1 cellular context compared by ENCODE assay signal in the genomic region with DNA sequence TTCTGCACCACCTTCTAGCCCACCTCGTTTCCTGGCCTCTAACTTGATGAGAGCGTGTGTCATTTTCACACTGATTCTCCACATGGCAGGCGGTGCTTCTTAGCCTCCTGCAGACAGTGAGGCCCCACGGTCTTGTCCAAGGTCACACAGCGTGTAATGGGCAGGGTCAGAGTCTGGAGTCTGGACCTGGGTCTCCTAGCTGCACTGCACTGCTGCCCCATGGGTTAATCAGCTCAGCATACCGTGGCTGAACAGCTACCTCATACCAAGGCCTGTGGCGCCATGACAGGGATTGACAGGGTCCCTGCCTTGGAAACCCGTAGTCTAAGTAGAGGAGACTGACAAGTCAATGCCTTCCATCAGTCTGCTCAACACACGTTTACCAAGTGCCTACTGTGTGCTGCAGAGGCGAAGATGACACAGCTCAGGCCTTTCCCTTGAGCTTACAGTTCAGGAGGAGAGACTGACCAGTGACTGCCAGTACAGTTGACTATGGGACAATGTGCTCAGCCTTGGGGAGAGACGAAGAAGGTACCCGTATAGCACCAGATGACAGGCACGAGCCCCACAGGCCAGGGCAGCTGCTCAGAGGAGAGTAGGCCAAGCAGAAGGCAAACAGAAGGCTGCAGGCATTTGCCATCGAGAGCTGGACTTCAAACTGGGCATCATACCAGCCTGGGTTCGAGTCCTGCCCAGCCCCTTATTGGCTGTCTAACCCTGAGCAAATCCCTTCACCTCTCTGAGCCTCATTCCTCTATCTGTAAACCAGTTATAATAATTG.
TF ChIP-seq lines count a peak whose summit lies in the region.

No MANE protein-coding gene starts in this region.

TF ChIP-seq in HepG2, 621 proteins besides CTCF, POLR2A, EP300 and RAD21 (continued from another document):
- TF ChIP-seq, protein P1, sequence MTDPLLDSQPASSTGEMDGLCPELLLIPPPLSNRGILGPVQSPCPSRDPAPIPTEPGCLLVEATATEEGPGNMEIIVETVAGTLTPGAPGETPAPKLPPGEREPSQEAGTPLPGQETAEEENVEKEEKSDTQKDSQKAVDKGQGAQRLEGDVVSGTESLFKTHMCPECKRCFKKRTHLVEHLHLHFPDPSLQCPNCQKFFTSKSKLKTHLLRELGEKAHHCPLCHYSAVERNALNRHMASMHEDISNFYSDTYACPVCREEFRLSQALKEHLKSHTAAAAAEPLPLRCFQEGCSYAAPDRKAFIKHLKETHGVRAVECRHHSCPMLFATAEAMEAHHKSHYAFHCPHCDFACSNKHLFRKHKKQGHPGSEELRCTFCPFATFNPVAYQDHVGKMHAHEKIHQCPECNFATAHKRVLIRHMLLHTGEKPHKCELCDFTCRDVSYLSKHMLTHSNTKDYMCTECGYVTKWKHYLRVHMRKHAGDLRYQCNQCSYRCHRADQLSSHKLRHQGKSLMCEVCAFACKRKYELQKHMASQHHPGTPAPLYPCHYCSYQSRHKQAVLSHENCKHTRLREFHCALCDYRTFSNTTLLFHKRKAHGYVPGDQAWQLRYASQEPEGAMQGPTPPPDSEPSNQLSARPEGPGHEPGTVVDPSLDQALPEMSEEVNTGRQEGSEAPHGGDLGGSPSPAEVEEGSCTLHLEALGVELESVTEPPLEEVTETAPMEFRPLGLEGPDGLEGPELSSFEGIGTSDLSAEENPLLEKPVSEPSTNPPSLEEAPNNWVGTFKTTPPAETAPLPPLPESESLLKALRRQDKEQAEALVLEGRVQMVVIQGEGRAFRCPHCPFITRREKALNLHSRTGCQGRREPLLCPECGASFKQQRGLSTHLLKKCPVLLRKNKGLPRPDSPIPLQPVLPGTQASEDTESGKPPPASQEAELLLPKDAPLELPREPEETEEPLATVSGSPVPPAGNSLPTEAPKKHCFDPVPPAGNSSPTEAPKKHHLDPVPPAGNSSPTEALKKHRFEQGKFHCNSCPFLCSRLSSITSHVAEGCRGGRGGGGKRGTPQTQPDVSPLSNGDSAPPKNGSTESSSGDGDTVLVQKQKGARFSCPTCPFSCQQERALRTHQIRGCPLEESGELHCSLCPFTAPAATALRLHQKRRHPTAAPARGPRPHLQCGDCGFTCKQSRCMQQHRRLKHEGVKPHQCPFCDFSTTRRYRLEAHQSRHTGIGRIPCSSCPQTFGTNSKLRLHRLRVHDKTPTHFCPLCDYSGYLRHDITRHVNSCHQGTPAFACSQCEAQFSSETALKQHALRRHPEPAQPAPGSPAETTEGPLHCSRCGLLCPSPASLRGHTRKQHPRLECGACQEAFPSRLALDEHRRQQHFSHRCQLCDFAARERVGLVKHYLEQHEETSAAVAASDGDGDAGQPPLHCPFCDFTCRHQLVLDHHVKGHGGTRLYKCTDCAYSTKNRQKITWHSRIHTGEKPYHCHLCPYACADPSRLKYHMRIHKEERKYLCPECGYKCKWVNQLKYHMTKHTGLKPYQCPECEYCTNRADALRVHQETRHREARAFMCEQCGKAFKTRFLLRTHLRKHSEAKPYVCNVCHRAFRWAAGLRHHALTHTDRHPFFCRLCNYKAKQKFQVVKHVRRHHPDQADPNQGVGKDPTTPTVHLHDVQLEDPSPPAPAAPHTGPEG (CRISPR knock-in tag; IDR thresholded peaks at IDR 0.05) = no peak
- TF ChIP-seq HNF4G (IDR thresholded peaks at IDR 0.05; ENCODE audit: borderline replicate concordance, low read depth, low read length) (0 out of 2 replicates have a peak, but pooled peaks have one; percentile 50), HNF4G (CRISPR knock-in tag; IDR thresholded peaks at IDR 0.05; ENCODE audit: borderline replicate concordance, low read depth) (peak; percentile 51; the same call in 1 of the 2 replicates), SRF (IDR thresholded peaks at IDR 0.05; ENCODE audit: low read depth, low read length) (no peak), RBM22 (optimal IDR thresholded peaks at IDR 0.05; ENCODE audit: low read length) (no peak), CREBL2 (CRISPR knock-in tag; IDR thresholded peaks at IDR 0.05; ENCODE audit: borderline replicate concordance) (no peak), WIZ (CRISPR knock-in tag; IDR thresholded peaks at IDR 0.05) (no peak), ZNF747 (CRISPR knock-in tag; IDR thresholded peaks at IDR 0.05; ENCODE audit: borderline replicate concordance) (0 out of 2 replicates have a peak, but pooled peaks have one; percentile 30), FOXO1 (CRISPR knock-in tag; IDR thresholded peaks at IDR 0.05) (no peak), GFI1 (CRISPR knock-in tag; IDR thresholded peaks at IDR 0.05; ENCODE audit: borderline replicate concordance) (no peak), MTERF4 (CRISPR knock-in tag; IDR thresholded peaks at IDR 0.05) (no peak), ESRRA (CRISPR knock-in tag; IDR thresholded peaks at IDR 0.05; ENCODE audit: low read depth) (peak; percentile 93), ZMYM3 (CRISPR knock-in tag; IDR thresholded peaks at IDR 0.05) (peak; percentile 37; the same call in 1 of the 2 replicates)
- TF ChIP-seq, protein P2, sequence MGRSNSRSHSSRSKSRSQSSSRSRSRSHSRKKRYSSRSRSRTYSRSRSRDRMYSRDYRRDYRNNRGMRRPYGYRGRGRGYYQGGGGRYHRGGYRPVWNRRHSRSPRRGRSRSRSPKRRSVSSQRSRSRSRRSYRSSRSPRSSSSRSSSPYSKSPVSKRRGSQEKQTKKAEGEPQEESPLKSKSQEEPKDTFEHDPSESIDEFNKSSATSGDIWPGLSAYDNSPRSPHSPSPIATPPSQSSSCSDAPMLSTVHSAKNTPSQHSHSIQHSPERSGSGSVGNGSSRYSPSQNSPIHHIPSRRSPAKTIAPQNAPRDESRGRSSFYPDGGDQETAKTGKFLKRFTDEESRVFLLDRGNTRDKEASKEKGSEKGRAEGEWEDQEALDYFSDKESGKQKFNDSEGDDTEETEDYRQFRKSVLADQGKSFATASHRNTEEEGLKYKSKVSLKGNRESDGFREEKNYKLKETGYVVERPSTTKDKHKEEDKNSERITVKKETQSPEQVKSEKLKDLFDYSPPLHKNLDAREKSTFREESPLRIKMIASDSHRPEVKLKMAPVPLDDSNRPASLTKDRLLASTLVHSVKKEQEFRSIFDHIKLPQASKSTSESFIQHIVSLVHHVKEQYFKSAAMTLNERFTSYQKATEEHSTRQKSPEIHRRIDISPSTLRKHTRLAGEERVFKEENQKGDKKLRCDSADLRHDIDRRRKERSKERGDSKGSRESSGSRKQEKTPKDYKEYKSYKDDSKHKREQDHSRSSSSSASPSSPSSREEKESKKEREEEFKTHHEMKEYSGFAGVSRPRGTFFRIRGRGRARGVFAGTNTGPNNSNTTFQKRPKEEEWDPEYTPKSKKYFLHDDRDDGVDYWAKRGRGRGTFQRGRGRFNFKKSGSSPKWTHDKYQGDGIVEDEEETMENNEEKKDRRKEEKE (IDR thresholded peaks at IDR 0.05) = no peak
TF ChIP-seq in HepG2: peak in this region for 63.
